Comparison of ENCODE assay signal across 2 cellular contexts in genomic region chr14:74648643-74649042, GRCh38.
TF ChIP-seq lines count a peak whose summit lies in the region.

No MANE protein-coding gene starts in this region.

TF ChIP-seq in IMR-90, 13 proteins besides CTCF, POLR2A, EP300 and RAD21 (continued from another document):
- TF ChIP-seq MAFK (IDR thresholded peaks at IDR 0.05; ENCODE audit: low read depth, low read length) (no peak), BHLHE40 (IDR thresholded peaks at IDR 0.05; ENCODE audit: low read depth, low read length) (no peak), NFE2L2 (IDR thresholded peaks at IDR 0.05; ENCODE audit: low read depth, low read length) (no peak), SMC3 (IDR thresholded peaks at IDR 0.05; ENCODE audit: low read depth, low read length) (no peak), MAZ (IDR thresholded peaks at IDR 0.05; ENCODE audit: borderline replicate concordance, low read depth, low read length) (no peak), USF2 (IDR thresholded peaks at IDR 0.05; ENCODE audit: low read depth, low read length) (no peak), CHD1 (IDR thresholded peaks at IDR 0.05; ENCODE audit: low read depth, low read length) (no peak), RFX5 (IDR thresholded peaks at IDR 0.05; ENCODE audit: low read depth, low read length) (no peak), RCOR1 (IDR thresholded peaks at IDR 0.05; ENCODE audit: insufficient replicate concordance, low read length) (no peak), CEBPB (IDR thresholded peaks at IDR 0.05; ENCODE audit: low read depth, low read length) (no peak), FOS (IDR thresholded peaks at IDR 0.05; ENCODE audit: low read depth, low read length) (no peak)
- TF ChIP-seq, protein P1, sequence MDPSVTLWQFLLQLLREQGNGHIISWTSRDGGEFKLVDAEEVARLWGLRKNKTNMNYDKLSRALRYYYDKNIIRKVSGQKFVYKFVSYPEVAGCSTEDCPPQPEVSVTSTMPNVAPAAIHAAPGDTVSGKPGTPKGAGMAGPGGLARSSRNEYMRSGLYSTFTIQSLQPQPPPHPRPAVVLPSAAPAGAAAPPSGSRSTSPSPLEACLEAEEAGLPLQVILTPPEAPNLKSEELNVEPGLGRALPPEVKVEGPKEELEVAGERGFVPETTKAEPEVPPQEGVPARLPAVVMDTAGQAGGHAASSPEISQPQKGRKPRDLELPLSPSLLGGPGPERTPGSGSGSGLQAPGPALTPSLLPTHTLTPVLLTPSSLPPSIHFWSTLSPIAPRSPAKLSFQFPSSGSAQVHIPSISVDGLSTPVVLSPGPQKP (IDR thresholded peaks at IDR 0.05; ENCODE audit: borderline replicate concordance, low read depth, low read length): no peak

TF ChIP-seq in SK-N-SH treated with all-trans-retinoic acid at 6 μM for 48 hours, 23 proteins besides CTCF, POLR2A, EP300 and RAD21 (continued from another document):
- TF ChIP-seq PATZ1 (CRISPR knock-in tag; IDR thresholded peaks at IDR 0.05; ENCODE audit: borderline replicate concordance) (no peak), POU6F1 (CRISPR knock-in tag; IDR thresholded peaks at IDR 0.05; ENCODE audit: borderline replicate concordance, low read depth) (no peak), ARNTL (CRISPR knock-in tag; IDR thresholded peaks at IDR 0.05; ENCODE audit: borderline replicate concordance, low read depth) (no peak), TOX (CRISPR knock-in tag; IDR thresholded peaks at IDR 0.05; ENCODE audit: borderline replicate concordance) (no peak), ESRRG (CRISPR knock-in tag; IDR thresholded peaks at IDR 0.05) (no peak), BACH2 (CRISPR knock-in tag; IDR thresholded peaks at IDR 0.05; ENCODE audit: borderline replicate concordance) (no peak), ZNF8 (CRISPR knock-in tag; IDR thresholded peaks at IDR 0.05) (no peak), ZNF70 (CRISPR knock-in tag; IDR thresholded peaks at IDR 0.05) (no peak), CSDC2 (CRISPR knock-in tag; IDR thresholded peaks at IDR 0.05) (no peak), TCF4 (CRISPR knock-in tag; IDR thresholded peaks at IDR 0.05; ENCODE audit: borderline replicate concordance) (no peak), ZC3H10 (CRISPR knock-in tag; IDR thresholded peaks at IDR 0.05) (no peak), GLIS3 (CRISPR knock-in tag; IDR thresholded peaks at IDR 0.05) (no peak), OSR1 (CRISPR knock-in tag; IDR thresholded peaks at IDR 0.05) (no peak), PPARA (CRISPR knock-in tag; IDR thresholded peaks at IDR 0.05; ENCODE audit: borderline replicate concordance) (no peak), ZFP30 (CRISPR knock-in tag; IDR thresholded peaks at IDR 0.05) (no peak), ZNF565 (CRISPR knock-in tag; conservative IDR thresholded peaks at IDR 0.05; ENCODE audit: low read depth) (no peak)
- TF ChIP-seq, protein P2, sequence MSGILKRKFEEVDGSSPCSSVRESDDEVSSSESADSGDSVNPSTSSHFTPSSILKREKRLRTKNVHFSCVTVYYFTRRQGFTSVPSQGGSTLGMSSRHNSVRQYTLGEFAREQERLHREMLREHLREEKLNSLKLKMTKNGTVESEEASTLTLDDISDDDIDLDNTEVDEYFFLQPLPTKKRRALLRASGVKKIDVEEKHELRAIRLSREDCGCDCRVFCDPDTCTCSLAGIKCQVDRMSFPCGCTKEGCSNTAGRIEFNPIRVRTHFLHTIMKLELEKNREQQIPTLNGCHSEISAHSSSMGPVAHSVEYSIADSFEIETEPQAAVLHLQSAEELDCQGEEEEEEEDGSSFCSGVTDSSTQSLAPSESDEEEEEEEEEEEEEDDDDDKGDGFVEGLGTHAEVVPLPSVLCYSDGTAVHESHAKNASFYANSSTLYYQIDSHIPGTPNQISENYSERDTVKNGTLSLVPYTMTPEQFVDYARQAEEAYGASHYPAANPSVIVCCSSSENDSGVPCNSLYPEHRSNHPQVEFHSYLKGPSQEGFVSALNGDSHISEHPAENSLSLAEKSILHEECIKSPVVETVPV (CRISPR knock-in tag; IDR thresholded peaks at IDR 0.05): no peak
